8 cellular contexts compared by ENCODE assay signal in the genomic region with DNA sequence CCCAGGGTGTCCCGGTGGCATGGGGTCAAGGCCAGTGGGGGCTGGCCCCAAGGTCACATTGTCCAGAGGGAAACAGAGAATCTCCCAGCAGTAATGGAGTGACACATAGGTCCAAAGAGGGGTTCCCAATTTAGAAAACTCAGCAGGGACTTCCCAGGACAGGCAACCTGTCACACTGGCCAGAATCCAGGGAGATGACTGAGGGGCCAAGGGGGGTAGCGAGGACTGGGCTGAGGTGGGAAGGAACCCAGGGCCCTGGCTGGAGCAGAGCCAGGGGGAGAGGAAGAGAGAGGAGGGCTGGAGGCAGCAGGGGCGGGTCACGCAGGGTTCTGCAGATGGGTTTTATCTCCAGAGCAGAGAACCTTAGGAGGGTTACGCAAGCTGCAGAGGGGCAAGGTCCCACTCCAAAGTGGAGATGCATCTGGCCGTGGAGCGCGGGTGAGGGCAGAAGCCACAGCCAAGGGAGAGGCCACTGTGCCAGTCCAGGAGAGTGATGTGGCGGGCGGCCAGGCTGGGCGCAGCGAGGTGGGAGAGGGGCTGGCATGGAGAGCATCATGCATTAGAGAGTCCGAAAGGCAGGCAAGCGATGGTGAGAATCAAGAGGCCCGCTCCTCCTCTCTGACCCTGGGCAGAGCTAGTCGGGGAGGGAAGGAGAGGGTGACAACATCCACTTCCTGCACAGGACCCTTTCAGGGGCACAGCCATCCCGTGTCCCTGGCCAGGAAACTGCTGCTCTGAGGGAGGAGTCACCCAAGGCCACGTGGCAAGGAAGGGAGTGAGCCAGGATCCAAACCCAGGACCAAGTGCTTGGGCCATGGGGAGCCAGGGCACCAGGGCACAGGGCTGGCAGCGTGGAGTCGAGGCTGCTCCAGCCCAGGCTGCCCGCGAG. TPM values are rescaled to one million over a fixed set of nuclear protein-coding genes. Genes with fewer than 3 reads are reported as not detected.
A peak's percentile ranks its signal among the peaks of the same experiment; 100 is the strongest.
DNase-seq lines count a peak whose midpoint lies in the region; ATAC-seq and TF ChIP-seq lines count a peak whose summit lies in the region.
"Had no signal": no experiment of that assay in that cellular context is flagged by ENCODE, and none has a peak within 500 bp of the region (broad histone marks: within the 10 kb centered on the region; RNA-seq: fewer than 3 reads in every experiment).

No MANE protein-coding gene starts in this region.

- H3K4me3 ChIP-seq in Panc1 (ENCODE audit: low read depth in 2 of 2, low read length in 2 of 2) (no peak overlapping the region), heart right ventricle (no peak overlapping the region), smooth muscle cell (no peak overlapping the region)

- ATAC-seq in Panc1, result peak; percentile 14
- peak; percentile 4 to 58 (median 28) for ATAC-seq in heart right ventricle
- ATAC-seq in HG03108 (IDR thresholded peaks at IDR 0.05; ENCODE audit: unreplicated experiment), result no peak

- intact Hi-C loops in Panc1 (cut with micrococcal nuclease; ENCODE audit: unreplicated experiment), result no loop called here
- intact Hi-C loops in heart right ventricle (cut with DNase I), result no loop called here

- no peak overlapping the region for H2AK5ac ChIP-seq in H9 (ENCODE audit: insufficient read length, low read length)

- H3K23me2 ChIP-seq in H9 (ENCODE audit: insufficient read length, low read depth, low read length, poor library complexity, severe bottlenecking), result no peaks in the 10 kb centered on the region

- no peak overlapping the region for H2BK12ac ChIP-seq in H9 (ENCODE audit: insufficient read length, low read depth, low read length)

- no peak overlapping the region for H3K56ac ChIP-seq in H9 (ENCODE audit: insufficient read length, low read depth, low read length)

- peaks cover 55% of the 10 kb centered on the region; the same call in 1 of the 2 replicates for H3K79me2 ChIP-seq in H9 (ENCODE audit: insufficient read depth, low read length)
- peaks cover 83% of the 10 kb centered on the region for H3K79me2 ChIP-seq in smooth muscle cell (ENCODE audit: low read depth)

- H2BK5ac ChIP-seq in H9 (ENCODE audit: insufficient read length, low read length), result no peak overlapping the region

- TF ChIP-seq CTCF in H9 (conservative IDR thresholded peaks at IDR 0.05) (no peak), Panc1 (IDR thresholded peaks at IDR 0.05) (no peak), heart right ventricle (IDR thresholded peaks at IDR 0.05) (no peak), smooth muscle cell (IDR thresholded peaks at IDR 0.05; ENCODE audit: borderline replicate concordance, insufficient read depth, poor library complexity, severe bottlenecking) (no peak)

- CTCF ChIA-PET in Panc1 (lab: Charles Lee), result no interaction called here

- H3K27ac ChIP-seq in H9 (ENCODE audit: insufficient read length, low read depth, low read length), result no peak overlapping the region
- peak overlapping the region; percentile 94 for H3K27ac ChIP-seq in Panc1 (ENCODE audit: low read length)
- peak overlapping the region in 9 of 10 donors; percentile 52 to 76 (median 54) for H3K27ac ChIP-seq in heart right ventricle
- peak overlapping the region; percentile 71 for H3K27ac ChIP-seq in smooth muscle cell (ENCODE audit: low read depth)

- H3K4me3 Mint-ChIP-seq in H9, result peak overlapping the region in 1 of 2 experiments; percentile 40; a peak in 1 of 5 replicates

- no peak overlapping the region for H4K8ac ChIP-seq in H9 (replicated peaks; ENCODE audit: insufficient read length, low read depth, low read length)

- H3K4me2 ChIP-seq in H9 (ENCODE audit: insufficient read depth, insufficient read length, low read length) (no peak overlapping the region), smooth muscle cell (no peak overlapping the region)

- no peak overlapping the region for H3K18ac ChIP-seq in H9 (ENCODE audit: insufficient read length, low read depth, low read length)

- H3K4me1 Mint-ChIP-seq in H9, result peaks cover 38 to 47% of the 10 kb centered on the region in 2 experiments

- H2AFZ ChIP-seq in H9 (ENCODE audit: low read length) (no peak overlapping the region), smooth muscle cell (ENCODE audit: low read depth) (no peak overlapping the region)

- H3T11ph ChIP-seq in H9 (ENCODE audit: low read length), result no peak overlapping the region

- POLR2A ChIA-PET in Panc1 (lab: Charles Lee), result interaction anchor here (0.9 kb wide), 1 partner anchor 21 kb away, joined by 3 read pairs; no protein-coding TSS in a partner anchor

- no peak overlapping the region for H4K91ac ChIP-seq in H9 (ENCODE audit: insufficient read length, low read depth, low read length)

- H3K36me3 Mint-ChIP-seq in H9 (ENCODE audit: insufficient read depth in 1 of 3, low read depth in 3 of 3), result peaks cover 4 to 26% (median 19%) of the 10 kb centered on the region in 3 experiments; a peak in 6 of 7 replicates
- H3K36me3 Mint-ChIP-seq: activated naive CD4-positive, alpha-beta T cell treated with anti-CD3 and anti-CD28 coated beads, Interleukin-2, amount 50 U/mL, for 72 hours had no signal

- H2BK120ac ChIP-seq in H9 (ENCODE audit: low read depth, low read length, poor library complexity, severe bottlenecking), result no peak overlapping the region

- no peak overlapping the region for H2BK15ac ChIP-seq in H9 (ENCODE audit: low read depth, low read length)

- no peak overlapping the region for H3K4ac ChIP-seq in H9 (ENCODE audit: low read depth, low read length)

- peak overlapping the region; percentile 74 to 93 (median 88); a peak in 6 of 7 replicates for H3K27ac Mint-ChIP-seq in H9

- no CpG with 5 or more reads among the region's 22 CpGs for WGBS in H9 (ENCODE audit: extremely low coverage, insufficient read length, low lambda C conversion rate)
- 33 to 36% methylated on average over 22 of the region's 22 CpGs for WGBS in heart right ventricle, 2 donors
- 73% methylated on average over 22 of the region's 22 CpGs for whole genome bisulfite sequencing in smooth muscle cell (ENCODE audit: low lambda C conversion rate)

- no peak for DNase-seq in H9
- DNase-seq in Panc1 (ENCODE audit: low read depth, low spot score), result no peak
- DNase-seq in heart right ventricle, result peak in 1 of 2 donors; percentile 61
- DNase-seq in smooth muscle cell (lab: John Stamatoyannopoulos, UW; ENCODE audit: unreplicated experiment), result no peak
- no peak for DNase-seq in SIG-M5 (lab: John Stamatoyannopoulos, UW)
- DNase-seq in globus pallidus (ENCODE audit: low spot score), result no peak

- no peak overlapping the region for H3K9ac ChIP-seq in H9 (ENCODE audit: extremely low read depth, insufficient read length, low read length)
- no peak overlapping the region for H3K9ac ChIP-seq in smooth muscle cell (ENCODE audit: low read depth)

- no peak overlapping the region for H3K23ac ChIP-seq in H9 (ENCODE audit: insufficient read length, low read depth, low read length)

- H3K14ac ChIP-seq in H9 (ENCODE audit: insufficient read depth, low read length), result peak overlapping the region; percentile 34; the same call in 1 of the 2 replicates

- no peak overlapping the region for H2BK20ac ChIP-seq in H9 (ENCODE audit: low read depth, low read length, poor library complexity, severe bottlenecking)

- no TSS peak for BruUV-seq in Panc1 (replicated peaks; lab: Mats Ljungman, UMichigan)

- H4K20me1 ChIP-seq in H9 (ENCODE audit: control insufficient read depth, insufficient read depth, insufficient read length) (no peaks in the 10 kb centered on the region), smooth muscle cell (ENCODE audit: low read depth) (peaks cover 85% of the 10 kb centered on the region)

- no peaks in the 10 kb centered on the region for H3K27me3 Mint-ChIP-seq in H9 (ENCODE audit: low read depth)

- H3K9me3 ChIP-seq in H9 (ENCODE audit: control insufficient read depth, low read depth, low read length) (no peaks in the 10 kb centered on the region), Panc1 (ENCODE audit: control insufficient read depth, insufficient read depth, low read depth, low read length) (no peaks in the 10 kb centered on the region), heart right ventricle (no peaks in the 10 kb centered on the region), smooth muscle cell (replicated peaks; ENCODE audit: low read depth) (no peaks in the 10 kb centered on the region)

- H3F3A ChIP-seq in smooth muscle cell (ENCODE audit: low read depth), result peaks cover 13% of the 10 kb centered on the region

- H3K27me3 ChIP-seq in H9 (ENCODE audit: insufficient read depth, low read length) (no peaks in the 10 kb centered on the region), Panc1 (ENCODE audit: control insufficient read depth, insufficient read depth, low read length) (no peaks in the 10 kb centered on the region), heart right ventricle (no peaks in the 10 kb centered on the region), smooth muscle cell (ENCODE audit: low read depth) (no peaks in the 10 kb centered on the region)

- H3K9me3 Mint-ChIP-seq in H9, result no peaks in the 10 kb centered on the region
- H3K9me3 Mint-ChIP-seq: activated naive CD4-positive, alpha-beta T cell treated with anti-CD3 and anti-CD28 coated beads, Interleukin-2, amount 50 U/mL, for 72 hours had no signal

- in situ Hi-C loops in Panc1 (cut with HindIII; ENCODE audit: low pct_unique_long_range_greater_than_20kb, low sequenced_read_pairs), result no loop called here

- no peaks in the 10 kb centered on the region for H3K36me3 ChIP-seq in Panc1 (ENCODE audit: control insufficient read depth, insufficient read depth, low read length)
- peaks cover 0 to 16% (median 0%) of the 10 kb centered on the region in 9 donors for H3K36me3 ChIP-seq in heart right ventricle
- H3K36me3 ChIP-seq in smooth muscle cell (ENCODE audit: low read depth), result no peaks in the 10 kb centered on the region

- H3K4me1 ChIP-seq in H9 (ENCODE audit: insufficient read depth, low read length), result peaks cover 6% of the 10 kb centered on the region; the same call in 1 of the 2 replicates
- peaks cover 74% of the 10 kb centered on the region for H3K4me1 ChIP-seq in Panc1 (ENCODE audit: control insufficient read depth, insufficient read depth, low read length)
- H3K4me1 ChIP-seq in heart right ventricle, result peaks cover 26 to 60% (median 51%) of the 10 kb centered on the region in 9 donors
- H3K4me1 ChIP-seq in smooth muscle cell (ENCODE audit: low read depth), result peaks cover 11% of the 10 kb centered on the region

- H4K5ac ChIP-seq in H9 (ENCODE audit: insufficient read length, low read depth, low read length), result no peak overlapping the region

- peaks cover 6% of the 10 kb centered on the region for H3K79me1 ChIP-seq in H9 (ENCODE audit: insufficient read depth, low read depth, low read length, poor library complexity, severe bottlenecking)

RNA-seq across cellular contexts. Expression of gene NCOR2, which starts 29.0 kb away (rescaled TPM):
- 220 and 226 TPM in 2 replicates for total RNA-seq in H9 (2021)
- 461 TPM for total RNA-seq in Panc1 (2021; ENCODE audit: unreplicated experiment)
- polyA plus RNA-seq in Panc1 (2012; ENCODE audit: insufficient read length), result 441 TPM
- total RNA-seq in heart right ventricle, result 100 to 1,000 TPM; 118 to 200 (median 136) TPM
- polyA plus RNA-seq in heart right ventricle, result 10 to 100 TPM; 46.9 to 74.0 TPM
- total RNA-seq in smooth muscle cell, result 64.1 and 64.7 TPM in 2 replicates
- polyA plus RNA-seq in smooth muscle cell, result 164 and 169 TPM in 2 replicates
